24 cellular contexts compared by ENCODE assay signal in the genomic region with DNA sequence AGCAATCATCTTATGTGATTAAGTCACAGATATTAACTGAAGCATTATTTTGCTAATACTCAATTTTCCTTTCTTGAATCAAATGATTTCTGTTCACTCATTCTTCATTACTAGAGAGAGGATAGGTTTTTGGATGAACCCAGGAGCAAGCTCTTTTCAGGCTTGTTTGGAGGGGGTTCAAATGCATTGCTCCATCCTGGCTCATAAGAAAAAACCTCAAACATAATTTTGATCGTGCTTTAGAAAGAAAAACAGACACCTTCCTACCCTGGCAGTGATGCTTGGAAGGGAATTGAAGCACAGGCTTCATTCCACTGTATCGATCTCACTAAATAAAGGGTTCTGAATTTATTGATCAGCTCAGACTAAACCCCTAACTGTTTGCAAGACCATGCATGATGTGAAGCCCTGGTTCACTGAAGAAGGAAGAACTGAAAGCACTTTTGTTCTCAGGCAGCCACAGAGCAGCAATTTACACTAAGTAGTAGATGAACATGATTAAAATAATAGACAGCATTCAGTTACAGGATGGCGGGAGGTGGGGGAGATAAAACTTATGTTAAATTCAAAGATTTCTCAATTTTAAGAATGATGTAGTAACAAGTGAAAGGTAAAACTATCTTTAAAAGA. TPM values are rescaled to one million over a fixed set of nuclear protein-coding genes. Genes with fewer than 3 reads are reported as not detected.
A peak's percentile ranks its signal among the peaks of the same experiment; 100 is the strongest.
DNase-seq lines count a peak whose midpoint lies in the region; ATAC-seq and TF ChIP-seq lines count a peak whose summit lies in the region.
"Had no signal": no experiment of that assay in that cellular context is flagged by ENCODE, and none has a peak within 500 bp of the region (broad histone marks: within the 10 kb centered on the region; RNA-seq: fewer than 3 reads in every experiment).

No MANE protein-coding gene starts in this region.

- no peak overlapping the region for H3K27ac Mint-ChIP-seq in WTC11
- H3K27ac Mint-ChIP-seq: activated naive CD8-positive, alpha-beta T cell treated with anti-CD3 and anti-CD28 coated beads, Interleukin-2, amount 50 U/mL, for 24 hours; CD8-positive, alpha-beta memory T cell; effector memory CD8-positive, alpha-beta T cell; IgD-negative memory B cell; memory B cell; stimulated activated naive B cell treated with anti-CD40 and anti-IgM and Interleukin-4, amounts not matched to agents 10 μg/mL and 1 μg/mL and 100 μg/mL, for 72 hours had no signal

- no peaks in the 10 kb centered on the region for H3K9me3 Mint-ChIP-seq in WTC11
- H3K9me3 Mint-ChIP-seq: activated naive CD8-positive, alpha-beta T cell treated with anti-CD3 and anti-CD28 coated beads, Interleukin-2, amount 50 U/mL, for 24 hours had no signal

- ATAC-seq in GM21360 (IDR thresholded peaks at IDR 0.05; ENCODE audit: unreplicated experiment): no peak
- ATAC-seq in WTC11: no peak
- ATAC-seq: activated naive CD8-positive, alpha-beta T cell treated with anti-CD3 and anti-CD28 coated beads, Interleukin-2, amount 50 U/mL, for 24 hours; body of pancreas; effector memory CD8-positive, alpha-beta T cell; esophagus mucosa; stimulated activated naive B cell treated with anti-CD40 and anti-IgM and Interleukin-4, amounts not matched to agents 10 μg/mL and 1 μg/mL and 100 μg/mL, for 72 hours had no signal

- peaks cover 8% of the 10 kb centered on the region for H4K20me1 ChIP-seq in Loucy (ENCODE audit: insufficient read depth, low read length, poor library complexity, severe bottlenecking)

- no peaks in the 10 kb centered on the region for H3K9me3 ChIP-seq in BE2C
- H3K9me3 ChIP-seq in Loucy (ENCODE audit: insufficient read depth, low read depth, low read length): no peaks in the 10 kb centered on the region
- H3K9me3 ChIP-seq: body of pancreas, colonic mucosa had no signal

- no peak overlapping the region for H3K4me3 Mint-ChIP-seq in WTC11
- H3K4me3 Mint-ChIP-seq: activated naive CD8-positive, alpha-beta T cell treated with anti-CD3 and anti-CD28 coated beads, Interleukin-2, amount 50 U/mL, for 24 hours; CD8-positive, alpha-beta memory T cell; effector memory CD8-positive, alpha-beta T cell; IgD-negative memory B cell; memory B cell; stimulated activated naive B cell treated with anti-CD40 and anti-IgM and Interleukin-4, amounts not matched to agents 10 μg/mL and 1 μg/mL and 100 μg/mL, for 72 hours had no signal

- H3K36me3 ChIP-seq in BE2C (no peaks in the 10 kb centered on the region), Loucy (ENCODE audit: insufficient read depth, low read length) (no peaks in the 10 kb centered on the region)
- H3K36me3 ChIP-seq: colonic mucosa had no signal

- H3K27me3 Mint-ChIP-seq in WTC11 (ENCODE audit: low read depth): no peaks in the 10 kb centered on the region
- H3K27me3 Mint-ChIP-seq: activated naive CD8-positive, alpha-beta T cell treated with anti-CD3 and anti-CD28 coated beads, Interleukin-2, amount 50 U/mL, for 24 hours; effector memory CD8-positive, alpha-beta T cell; IgD-negative memory B cell; memory B cell; stimulated activated naive B cell treated with anti-CD40 and anti-IgM and Interleukin-4, amounts not matched to agents 10 μg/mL and 1 μg/mL and 100 μg/mL, for 72 hours had no signal

- no peak for TF ChIP-seq CTCF in BE2C (IDR thresholded peaks at IDR 0.05; ENCODE audit: low read depth, low read length)
- no peak for TF ChIP-seq CTCF in Loucy (conservative IDR thresholded peaks at IDR 0.05; ENCODE audit: low read length)
- no peak for TF ChIP-seq CTCF in fibroblast of mammary gland (conservative IDR thresholded peaks at IDR 0.05; ENCODE audit: control insufficient read depth, insufficient read depth, low read depth, low read length)
- no peak for TF ChIP-seq CTCF in WTC11 (IDR thresholded peaks at IDR 0.05)

- CTCF ChIA-PET in WTC11 (lab: Charles Lee): interaction anchor here (0.6 kb wide), 1 partner anchor 80 kb away, joined by 3 read pairs; no protein-coding TSS in a partner anchor

- no peaks in the 10 kb centered on the region for H3K36me3 Mint-ChIP-seq in WTC11
- H3K36me3 Mint-ChIP-seq: IgD-negative memory B cell; memory B cell; stimulated activated naive B cell treated with anti-CD40 and anti-IgM and Interleukin-4, amounts not matched to agents 10 μg/mL and 1 μg/mL and 100 μg/mL, for 72 hours had no signal

- peaks cover 3% of the 10 kb centered on the region; the same call in 1 of the 2 replicates for H3K4me1 Mint-ChIP-seq in WTC11
- H3K4me1 Mint-ChIP-seq: activated naive CD8-positive, alpha-beta T cell treated with anti-CD3 and anti-CD28 coated beads, Interleukin-2, amount 50 U/mL, for 24 hours; CD8-positive, alpha-beta memory T cell; memory B cell; stimulated activated naive B cell treated with anti-CD40 and anti-IgM and Interleukin-4, amounts not matched to agents 10 μg/mL and 1 μg/mL and 100 μg/mL, for 72 hours had no signal

- H3K4me3 ChIP-seq in BE2C (ENCODE audit: low read depth, low read length) (0 out of 2 replicates have a peak overlapping the region, but pooled peaks have one; percentile 11), Loucy (ENCODE audit: low read length, poor library complexity, severe bottlenecking) (no peak overlapping the region), fibroblast of mammary gland (ENCODE audit: control insufficient read depth, low read depth, low read length) (peak overlapping the region; percentile 3)
- H3K4me3 ChIP-seq: body of pancreas, colonic mucosa had no signal

- no peak overlapping the region for H2AFZ ChIP-seq in Loucy (ENCODE audit: low read length)

- no peaks in the 10 kb centered on the region for H3K27me3 ChIP-seq in BE2C
- no peaks in the 10 kb centered on the region for H3K27me3 ChIP-seq in Loucy (ENCODE audit: insufficient read depth, low read length, poor library complexity, severe bottlenecking)
- H3K27me3 ChIP-seq: body of pancreas, colonic mucosa had no signal

- DNase-seq in BE2C (no peak), fibroblast of mammary gland (ENCODE audit: low read depth) (peak; percentile 19), pons (ENCODE audit: low spot score) (peak; percentile 77), WTC11 (ENCODE audit: low spot score) (no peak), NCI-H524 (lab: John Stamatoyannopoulos, UW) (no peak), cerebellum (ENCODE audit: low spot score) (no peak)
- DNase-seq: activated gamma-delta T cell treated with Interleukin-2 at 50 U/mL for 16 hours; activated naive CD8-positive, alpha-beta T cell treated with anti-CD3 and anti-CD28 coated beads, Interleukin-2, amount 50 U/mL, for 24 hours; activated T-cell treated with anti-CD3 and anti-CD28 coated beads, Interleukin-2, amount 50 U/mL, for 1 hour; body of pancreas; CD8-positive, alpha-beta memory T cell; colonic mucosa; effector memory CD8-positive, alpha-beta T cell; NCI-H1092 treated with DMSO at 0.1 percent for 48 hours; NCI-H2029; NCI-H748 treated with DMSO at 0.1 percent for 48 hours; SHP77 treated with DMSO at 0.1 percent for 48 hours; stimulated activated CD4-positive, alpha-beta T cell treated with anti-CD3 and anti-CD28 coated beads, Interleukin-4, amount 100 ng/mL, for 24 hours; stimulated activated naive B cell treated with anti-CD40 and anti-IgM and Interleukin-4, amounts not matched to agents 10 μg/mL and 1 μg/mL and 100 μg/mL, for 72 hours had no signal

- peaks cover 25% of the 10 kb centered on the region for H3K79me2 ChIP-seq in Loucy (ENCODE audit: insufficient read depth, low read length)

- POLR2A ChIA-PET in WTC11 (lab: Charles Lee): no interaction called here

- no peaks in the 10 kb centered on the region for H3K4me1 ChIP-seq in BE2C
- H3K4me1 ChIP-seq in Loucy (ENCODE audit: insufficient read depth, low read length, poor library complexity, severe bottlenecking): peaks cover 26% of the 10 kb centered on the region
- H3K4me1 ChIP-seq: colonic mucosa had no signal

- H3F3A ChIP-seq in Loucy (ENCODE audit: low read depth): no peaks in the 10 kb centered on the region

- H3K9ac ChIP-seq in Loucy (ENCODE audit: low read depth, low read length, poor library complexity, severe bottlenecking): no peak overlapping the region

- no peaks in the 10 kb centered on the region for H3K9me2 ChIP-seq in Loucy (replicated peaks; ENCODE audit: low read depth, low read length)

- H3K4me2 ChIP-seq in Loucy (ENCODE audit: low read depth, low read length, poor library complexity, severe bottlenecking): peak overlapping the region; percentile 6

TF ChIP-seq in WTC11, 78 proteins besides CTCF, POLR2A, EP300 and RAD21 (continues in another document):
- TF ChIP-seq, protein P1, sequence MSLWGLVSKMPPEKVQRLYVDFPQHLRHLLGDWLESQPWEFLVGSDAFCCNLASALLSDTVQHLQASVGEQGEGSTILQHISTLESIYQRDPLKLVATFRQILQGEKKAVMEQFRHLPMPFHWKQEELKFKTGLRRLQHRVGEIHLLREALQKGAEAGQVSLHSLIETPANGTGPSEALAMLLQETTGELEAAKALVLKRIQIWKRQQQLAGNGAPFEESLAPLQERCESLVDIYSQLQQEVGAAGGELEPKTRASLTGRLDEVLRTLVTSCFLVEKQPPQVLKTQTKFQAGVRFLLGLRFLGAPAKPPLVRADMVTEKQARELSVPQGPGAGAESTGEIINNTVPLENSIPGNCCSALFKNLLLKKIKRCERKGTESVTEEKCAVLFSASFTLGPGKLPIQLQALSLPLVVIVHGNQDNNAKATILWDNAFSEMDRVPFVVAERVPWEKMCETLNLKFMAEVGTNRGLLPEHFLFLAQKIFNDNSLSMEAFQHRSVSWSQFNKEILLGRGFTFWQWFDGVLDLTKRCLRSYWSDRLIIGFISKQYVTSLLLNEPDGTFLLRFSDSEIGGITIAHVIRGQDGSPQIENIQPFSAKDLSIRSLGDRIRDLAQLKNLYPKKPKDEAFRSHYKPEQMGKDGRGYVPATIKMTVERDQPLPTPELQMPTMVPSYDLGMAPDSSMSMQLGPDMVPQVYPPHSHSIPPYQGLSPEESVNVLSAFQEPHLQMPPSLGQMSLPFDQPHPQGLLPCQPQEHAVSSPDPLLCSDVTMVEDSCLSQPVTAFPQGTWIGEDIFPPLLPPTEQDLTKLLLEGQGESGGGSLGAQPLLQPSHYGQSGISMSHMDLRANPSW (CRISPR knock-in tag; conservative IDR thresholded peaks at IDR 0.05; ENCODE audit: low read depth): no peak
- no peak for TF ChIP-seq ATF1 (CRISPR knock-in tag; IDR thresholded peaks at IDR 0.05)
- TF ChIP-seq, protein P2, sequence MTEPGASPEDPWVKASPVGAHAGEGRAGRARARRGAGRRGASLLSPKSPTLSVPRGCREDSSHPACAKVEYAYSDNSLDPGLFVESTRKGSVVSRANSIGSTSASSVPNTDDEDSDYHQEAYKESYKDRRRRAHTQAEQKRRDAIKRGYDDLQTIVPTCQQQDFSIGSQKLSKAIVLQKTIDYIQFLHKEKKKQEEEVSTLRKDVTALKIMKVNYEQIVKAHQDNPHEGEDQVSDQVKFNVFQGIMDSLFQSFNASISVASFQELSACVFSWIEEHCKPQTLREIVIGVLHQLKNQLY (CRISPR knock-in tag; IDR thresholded peaks at IDR 0.05): no peak
- TF ChIP-seq TEAD4 (CRISPR knock-in tag; IDR thresholded peaks at IDR 0.05): no peak
- TF ChIP-seq IRF2 (CRISPR knock-in tag; IDR thresholded peaks at IDR 0.05; ENCODE audit: borderline replicate concordance, low read depth): no peak
- no peak for TF ChIP-seq TCF7 (CRISPR knock-in tag; IDR thresholded peaks at IDR 0.05; ENCODE audit: low read depth)

RNA-seq across cellular contexts. Expression of a gene that starts 53.4 kb away (rescaled TPM):
- polyA plus RNA-seq in BE2C (2012; ENCODE audit: insufficient read depth, insufficient read length, low read depth): 78.9 TPM
- total RNA-seq in WTC11 (2021) (15.9 to 17.3 TPM (median 16.9 TPM) in 3 replicates), cerebellum (134 TPM)
- total RNA-seq: CD8-positive, alpha-beta memory T cell; esophagus mucosa had no signal
- polyA plus RNA-seq: IgD-negative memory B cell had no signal

Comparison
In these comparisons a context has a peak if more than half of its experiments do, and no peak if none do; other contexts are left out.
1. DNase-seq: peak in fibroblast of mammary gland (single experiment) and pons (single experiment); none in BE2C (single experiment), WTC11 (single experiment), NCI-H524 (0 of 2) and cerebellum (single experiment).